In genomic region chr1:226320930-226321329, GRCh38 we compare ENCODE assay signal across 34 cellular contexts.
"Had no signal": no experiment of that assay in that cellular context is flagged by ENCODE, and none has a peak within 500 bp of the region (broad histone marks: within the 10 kb centered on the region; RNA-seq: fewer than 3 reads in every experiment).

No MANE protein-coding gene starts in this region.

- H3K9me3 ChIP-seq: ascending aorta, breast epithelium, colonic mucosa, heart left ventricle had no signal

- H3K27me3 ChIP-seq: ascending aorta, cardiac muscle cell, colonic mucosa had no signal

- DNase-seq: activated CD4-positive, alpha-beta memory T cell treated with anti-CD3 and anti-CD28 coated beads, Interleukin-2, amount 10 ng/mL, durations not matched to agents 7 days and 5 days; activated CD4-positive, alpha-beta T cell treated with anti-CD3 and anti-CD28 coated beads for 36 hours; activated CD4-positive, alpha-beta T cell treated with anti-CD3 and anti-CD28 coated beads, Interleukin-2, amount 10 ng/mL, durations not matched to agents 24 days and 14 days; activated CD4-positive, alpha-beta T cell treated with anti-CD3 and anti-CD28 coated beads, Interleukin-2, amount 50 U/mL, for 4 hours; activated CD4-positive, CD25-positive, alpha-beta regulatory T cell; activated CD4-positive, CD25-positive, alpha-beta regulatory T cell treated with anti-CD3 and anti-CD28 coated beads, Interleukin-2, amount 50 U/mL, for 72 hours; activated CD8-positive, alpha-beta memory T cell treated with anti-CD3 and anti-CD28 coated beads, Interleukin-2, amount 50 U/mL, for 48 hours; activated gamma-delta T cell; activated naive CD4-positive, alpha-beta T cell; activated naive CD4-positive, alpha-beta T cell treated with anti-CD3 and anti-CD28 coated beads, Interleukin-2, amount 10 ng/mL, durations not matched to agents 7 days and 5 days; activated naive CD8-positive, alpha-beta T cell treated with anti-CD3 and anti-CD28 coated beads, Interleukin-2, amount 10 ng/mL, durations not matched to agents 7 days and 5 days; activated T-cell treated with anti-CD3 and anti-CD28 coated beads for 4 hours; activated T-cell treated with anti-CD3 and anti-CD28 coated beads, Interleukin-2, amount 50 U/mL, for 24 hours; activated T-cell treated with anti-CD3 and anti-CD28 coated beads, Interleukin-2, amount 50 U/mL, for 72 hours; central memory CD4-positive, alpha-beta T cell; cerebellar nuclear complex; colonic mucosa; effector CD8-positive, alpha-beta T cell; foreskin fibroblast; glutamatergic neuron; heart left ventricle; T-helper 1 cell; T-helper 17 cell; T1000; WERI-Rb-1 had no signal

- ATAC-seq: activated CD4-positive, alpha-beta T cell treated with anti-CD3 and anti-CD28 coated beads for 36 hours; activated naive CD4-positive, alpha-beta T cell treated with anti-CD3 and anti-CD28 coated beads, Interleukin-2, amount 50 U/mL, for 72 hours; activated T-cell treated with anti-CD3 and anti-CD28 coated beads, Interleukin-2, amount 50 U/mL, for 72 hours; esophagus mucosa; heart left ventricle; T-helper 17 cell had no signal

- H3K36me3 ChIP-seq: ascending aorta, breast epithelium, cardiac muscle cell, colonic mucosa, heart left ventricle, WERI-Rb-1 had no signal

- H3K4me3 ChIP-seq: ascending aorta, breast epithelium, cardiac muscle cell, colonic mucosa, heart left ventricle had no signal

- H3K27ac ChIP-seq: ascending aorta, breast epithelium, cardiac muscle cell, colonic mucosa, epithelial cell of prostate, heart left ventricle, WERI-Rb-1 had no signal

- H3K4me1 ChIP-seq: ascending aorta, breast epithelium, colonic mucosa, heart left ventricle had no signal

- FAIRE-seq: endometrium, endothelial cell of umbilical vein, frontal cortex had no signal
